In the genomic region with DNA sequence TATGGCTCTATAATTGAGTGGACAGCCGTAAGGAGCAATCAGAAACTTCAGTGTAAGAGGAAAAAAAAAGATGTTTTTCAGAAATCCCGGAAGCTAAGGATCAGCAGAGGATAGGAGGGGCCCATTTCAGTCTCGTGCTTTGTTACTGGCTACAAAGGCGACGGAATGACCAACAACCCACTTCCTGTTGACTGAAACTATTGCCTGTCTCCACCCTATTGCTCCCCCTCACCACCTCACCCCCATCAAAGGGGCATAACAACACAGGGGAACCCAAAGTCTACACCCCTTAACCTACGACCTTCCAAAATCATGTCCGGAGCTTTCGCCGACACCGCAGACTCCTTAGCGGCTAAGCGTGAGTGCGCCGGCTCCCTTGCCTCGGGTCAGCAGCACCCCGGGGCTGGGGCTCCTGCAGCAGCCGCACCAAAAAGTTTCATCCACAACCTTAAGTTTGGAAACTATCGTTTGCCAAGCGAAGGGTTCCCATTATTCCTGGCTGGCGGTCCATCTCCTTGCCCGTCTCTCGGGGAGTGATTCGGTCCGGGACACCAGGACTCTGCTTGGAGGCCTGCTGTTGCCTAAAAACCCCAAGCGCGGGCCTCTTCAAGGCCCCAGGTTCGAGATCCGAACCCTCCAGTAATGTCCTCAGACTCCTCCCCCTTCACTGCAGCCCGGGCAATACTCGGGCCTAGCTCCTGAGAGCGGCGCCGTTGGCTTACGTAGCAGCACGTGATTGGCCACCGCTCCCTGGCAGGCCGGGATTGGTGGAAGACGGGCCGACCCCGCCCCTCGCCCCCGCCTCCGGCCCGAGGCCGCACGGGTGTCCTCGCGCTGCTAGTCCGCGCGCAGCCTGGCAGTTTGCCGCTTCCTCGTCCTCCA, we compare ENCODE assay signal across 8 cellular contexts. TPM values are rescaled to one million over a fixed set of nuclear protein-coding genes. Genes with fewer than 3 reads are reported as not detected.
A peak's percentile ranks its signal among the peaks of the same experiment; 100 is the strongest.
DNase-seq lines count a peak whose midpoint lies in the region; ATAC-seq and TF ChIP-seq lines count a peak whose summit lies in the region.

A gene (plus strand): TSS at position 840 of the 882 bp plus-strand sequence. CDS start 53 bp downstream, outside the sequence.

- peak; percentile 93 for ATAC-seq in activated T-helper 17 cell treated with anti-CD3 and anti-CD28 coated beads, Interleukin-2, amount 50 U/mL, for 72 hours (replicated peaks)
- ATAC-seq in naive thymus-derived CD4-positive, alpha-beta T cell = peak; percentile 91
- peak; percentile 92 to 93 for ATAC-seq in stimulated activated naive B cell treated with anti-CD40 and anti-IgM and Interleukin-4, amounts not matched to agents 10 μg/mL and 1 μg/mL and 100 μg/mL, for 72 hours (replicated peaks)

- H3K27me3 ChIP-seq in fibroblast of lung (ENCODE audit: control insufficient read depth, insufficient read depth, low read length) = no peaks in the 10 kb centered on the region
- H3K27me3 ChIP-seq in naive thymus-derived CD4-positive, alpha-beta T cell (ENCODE audit: control insufficient read depth in 2 of 2, insufficient read depth in 2 of 2, low read length in 2 of 2) = no peaks in the 10 kb centered on the region

- H3K79me2 ChIP-seq in fibroblast of lung (ENCODE audit: control insufficient read depth, insufficient read depth, low read length) = peaks cover 46% of the 10 kb centered on the region

- no peaks in the 10 kb centered on the region for H3K36me3 ChIP-seq in fibroblast of lung (ENCODE audit: control insufficient read depth, insufficient read depth, low read length)
- H3K36me3 ChIP-seq in naive thymus-derived CD4-positive, alpha-beta T cell (ENCODE audit: control insufficient read depth in 2 of 3, insufficient read depth in 3 of 3, low read length in 3 of 3) = peaks cover 0 to 5% (median 0%) of the 10 kb centered on the region in 3 experiments

- TF ChIP-seq CTCF in LNCaP clone FGC (IDR thresholded peaks at IDR 0.05; ENCODE audit: control insufficient read depth, extremely low read depth, insufficient read depth) = no peak
- TF ChIP-seq CTCF in RWPE1 (conservative IDR thresholded peaks at IDR 0.05; ENCODE audit: low read depth) = no peak
- TF ChIP-seq CTCF in fibroblast of lung (conservative IDR thresholded peaks at IDR 0.05 in 1 of 2, IDR thresholded peaks at IDR 0.05 in 1 of 2; ENCODE audit: low read depth in 1 of 2, low read length in 2 of 2) = no peak

- peak within 1 kb of the TSS; percentile 69 for H2AFZ ChIP-seq in fibroblast of lung (ENCODE audit: low read length)

- peaks cover 49% of the 10 kb centered on the region for H3K36me3 Mint-ChIP-seq in activated T-helper 17 cell treated with anti-CD3 and anti-CD28 coated beads, Interleukin-2, amount 50 U/mL, for 72 hours (ENCODE audit: low read depth)
- H3K36me3 Mint-ChIP-seq in naive thymus-derived CD4-positive, alpha-beta T cell = peaks cover 0 to 20% (median 3%) of the 10 kb centered on the region in 5 donors
- peaks cover 11 to 12% of the 10 kb centered on the region in 2 donors for H3K36me3 Mint-ChIP-seq in stimulated activated naive B cell treated with anti-CD40 and anti-IgM and Interleukin-4, amounts not matched to agents 10 μg/mL and 1 μg/mL and 100 μg/mL, for 72 hours

- H3K4me3 Mint-ChIP-seq in activated T-helper 17 cell treated with anti-CD3 and anti-CD28 coated beads, Interleukin-2, amount 50 U/mL, for 72 hours = peak within 1 kb of the TSS; percentile 98
- peak within 1 kb of the TSS; percentile 90 to 99 (median 98) for H3K4me3 Mint-ChIP-seq in naive thymus-derived CD4-positive, alpha-beta T cell
- peak within 1 kb of the TSS; percentile 85 to 94 for H3K4me3 Mint-ChIP-seq in stimulated activated naive B cell treated with anti-CD40 and anti-IgM and Interleukin-4, amounts not matched to agents 10 μg/mL and 1 μg/mL and 100 μg/mL, for 72 hours

- H3K9me3 Mint-ChIP-seq in activated T-helper 17 cell treated with anti-CD3 and anti-CD28 coated beads, Interleukin-2, amount 50 U/mL, for 72 hours = no peaks in the 10 kb centered on the region
- H3K9me3 Mint-ChIP-seq in naive thymus-derived CD4-positive, alpha-beta T cell = peaks cover 0 to 3% (median 0%) of the 10 kb centered on the region in 11 donors
- H3K9me3 Mint-ChIP-seq in stimulated activated naive B cell treated with anti-CD40 and anti-IgM and Interleukin-4, amounts not matched to agents 10 μg/mL and 1 μg/mL and 100 μg/mL, for 72 hours = no peaks in the 10 kb centered on the region

- peak within 1 kb of the TSS; percentile 98 for H3K9ac ChIP-seq in fibroblast of lung (ENCODE audit: insufficient read depth, low read length)

- H3K27ac ChIP-seq in RWPE1 (peak within 1 kb of the TSS; percentile 95), fibroblast of lung (ENCODE audit: insufficient read depth, low read length) (peak within 1 kb of the TSS; percentile 99)
- H3K27ac ChIP-seq in naive thymus-derived CD4-positive, alpha-beta T cell (ENCODE audit: low read depth, low read length) = peak within 1 kb of the TSS; percentile 94

- peak; percentile 98 for DNase-seq in Daoy (ENCODE audit: low read depth)
- peak; percentile 91 for DNase-seq in GOT3 (lab: John Stamatoyannopoulos, UW)
- DNase-seq in LNCaP clone FGC (ENCODE audit: low read depth) = peak; percentile 88
- peak; percentile 100 for DNase-seq in RWPE1 (ENCODE audit: low spot score)
- DNase-seq in fibroblast of lung (ENCODE audit: low read depth in 2 of 2) = peak; percentile 97 to 99
- DNase-seq in naive thymus-derived CD4-positive, alpha-beta T cell = peak; percentile 95 to 99 (median 97)
- peak; percentile 98 for DNase-seq in stimulated activated naive B cell treated with anti-CD40 and anti-IgM and Interleukin-4, amounts not matched to agents 10 μg/mL and 1 μg/mL and 100 μg/mL, for 72 hours

- H4K20me1 ChIP-seq in fibroblast of lung (ENCODE audit: control insufficient read depth, extremely low read depth, insufficient read depth, low read length) = no peaks in the 10 kb centered on the region

- POLR2A ChIA-PET in RWPE1 (lab: Yijun Ruan, JAX; ENCODE audit: low non-redundant PET) = interaction anchor here (0.6 to 1.2 kb wide), 2 partner anchors 9 to 130 kb away, joined by 4 to 8 read pairs; no protein-coding TSS in a partner anchor
- POLR2A ChIA-PET in naive thymus-derived CD4-positive, alpha-beta T cell (lab: Charles Lee) = interaction anchor here (0.6 to 9.6 kb wide), 23 partner anchors 13 to 1922 kb away, joined by 3 to 351 read pairs (median 5); a partner anchor contains a TSS

- H3K9me3 ChIP-seq in fibroblast of lung (ENCODE audit: control insufficient read depth, insufficient read depth, low read depth, low read length) = no peaks in the 10 kb centered on the region
- no peaks in the 10 kb centered on the region for H3K9me3 ChIP-seq in naive thymus-derived CD4-positive, alpha-beta T cell (ENCODE audit: control insufficient read depth in 2 of 3, low read length in 3 of 3)

- peaks cover 41% of the 10 kb centered on the region for H3K4me1 Mint-ChIP-seq in activated T-helper 17 cell treated with anti-CD3 and anti-CD28 coated beads, Interleukin-2, amount 50 U/mL, for 72 hours
- H3K4me1 Mint-ChIP-seq in naive thymus-derived CD4-positive, alpha-beta T cell = peaks cover 37 to 70% (median 65%) of the 10 kb centered on the region in 7 donors
- H3K4me1 Mint-ChIP-seq in stimulated activated naive B cell treated with anti-CD40 and anti-IgM and Interleukin-4, amounts not matched to agents 10 μg/mL and 1 μg/mL and 100 μg/mL, for 72 hours = peaks cover 29 to 54% of the 10 kb centered on the region in 2 donors

- peak within 1 kb of the TSS; percentile 98 for H3K4me2 ChIP-seq in fibroblast of lung (ENCODE audit: extremely low read depth, insufficient read depth, low read length)

- H3K4me3 ChIP-seq in LNCaP clone FGC (ENCODE audit: low read depth, low read length) = peak within 1 kb of the TSS; percentile 77
- H3K4me3 ChIP-seq in fibroblast of lung (replicated peaks in 1 of 4; ENCODE audit: control extremely low read depth in 1 of 4, insufficient read depth in 1 of 4, low read depth in 3 of 4, low read length in 4 of 4) = peak within 1 kb of the TSS; percentile 85 to 98 (median 91)
- H3K4me3 ChIP-seq in naive thymus-derived CD4-positive, alpha-beta T cell (ENCODE audit: low read length) = peak within 1 kb of the TSS; percentile 97

- CTCF ChIA-PET in RWPE1 (lab: Yijun Ruan, JAX) = interaction anchor here (0.8 kb wide), 1 partner anchor 134 kb away, joined by 3 read pairs; no protein-coding TSS in a partner anchor
- CTCF ChIA-PET in naive thymus-derived CD4-positive, alpha-beta T cell (lab: Charles Lee) = interaction anchor here (0.9 to 4.1 kb wide), 4 partner anchors 12 to 250 kb away, joined by 3 to 26 read pairs (median 5); a partner anchor contains a TSS

- no peaks in the 10 kb centered on the region for H3K27me3 Mint-ChIP-seq in activated T-helper 17 cell treated with anti-CD3 and anti-CD28 coated beads, Interleukin-2, amount 50 U/mL, for 72 hours
- no peaks in the 10 kb centered on the region for H3K27me3 Mint-ChIP-seq in naive thymus-derived CD4-positive, alpha-beta T cell
- H3K27me3 Mint-ChIP-seq in stimulated activated naive B cell treated with anti-CD40 and anti-IgM and Interleukin-4, amounts not matched to agents 10 μg/mL and 1 μg/mL and 100 μg/mL, for 72 hours = no peaks in the 10 kb centered on the region

- intact Hi-C loops in naive thymus-derived CD4-positive, alpha-beta T cell (cut with micrococcal nuclease) = loop anchor here (1.0 to 10.0 kb wide), 10 partner anchors 16 to 972 kb away; a partner anchor contains a TSS

- H3K27ac Mint-ChIP-seq in activated T-helper 17 cell treated with anti-CD3 and anti-CD28 coated beads, Interleukin-2, amount 50 U/mL, for 72 hours = peak within 1 kb of the TSS; percentile 100
- peak within 1 kb of the TSS; percentile 99 to 100 (median 100) for H3K27ac Mint-ChIP-seq in naive thymus-derived CD4-positive, alpha-beta T cell
- peak within 1 kb of the TSS; percentile 99 for H3K27ac Mint-ChIP-seq in stimulated activated naive B cell treated with anti-CD40 and anti-IgM and Interleukin-4, amounts not matched to agents 10 μg/mL and 1 μg/mL and 100 μg/mL, for 72 hours

- no peaks in the 10 kb centered on the region for H3K4me1 ChIP-seq in fibroblast of lung (ENCODE audit: control insufficient read depth, extremely low read depth, insufficient read depth, low read length)
- H3K4me1 ChIP-seq in naive thymus-derived CD4-positive, alpha-beta T cell (ENCODE audit: control insufficient read depth in 2 of 2, insufficient read depth in 2 of 2, low read length in 2 of 2) = peaks cover 34 to 45% of the 10 kb centered on the region in 2 donors

RNA-seq across cellular contexts. Expression of the gene that starts here (rescaled TPM):
- 35.1 and 39.1 TPM in 2 replicates for total RNA-seq in Daoy (2014; rRNA removed; shearing (Covaris generic))
- total RNA-seq in activated T-helper 17 cell treated with anti-CD3 and anti-CD28 coated beads, Interleukin-2, amount 50 U/mL, for 72 hours = 10 to 100 TPM; 57.2 to 71.4 TPM
- total RNA-seq in fibroblast of lung = 58.3 and 60.3 TPM in 2 replicates
- polyA plus RNA-seq in fibroblast of lung = 45.0 and 51.8 TPM in 2 replicates
- polyA plus RNA-seq in fibroblast of lung (2012) = 25.4 and 34.8 TPM in 2 replicates
- 6.8 and 8.0 TPM in 2 replicates for polyA minus RNA-seq in fibroblast of lung (ENCODE audit: low replicate concordance)
- total RNA-seq in naive thymus-derived CD4-positive, alpha-beta T cell = 100 to 1,000 TPM in 4 of 5 experiments, 10 to 100 TPM in 1; 92.1 to 158 (median 119) TPM
- 10 to 100 TPM; 49.4 to 63.5 TPM for polyA plus RNA-seq in naive thymus-derived CD4-positive, alpha-beta T cell

Comparison
In these comparisons a context has a peak if more than half of its experiments do, and no peak if none do; other contexts are left out.
1. Peak in every context shown above with its lines: DNase-seq, ATAC-seq, H3K4me3 ChIP-seq and H3K27ac ChIP-seq.